Comparison of ENCODE assay signal across 8 cellular contexts in genomic region chr1:209648931-209649776, GRCh38. TPM values are rescaled to one million over a fixed set of nuclear protein-coding genes. Genes with fewer than 3 reads are reported as not detected.
DNase-seq lines count a peak whose midpoint lies in the region; ATAC-seq and TF ChIP-seq lines count a peak whose summit lies in the region.

No MANE protein-coding gene starts in this region.

- peak; percentile 79 for DNase-seq in HT-29 (ENCODE audit: low spot score)
- peak; percentile 92 for DNase-seq in amniotic epithelial cell (ENCODE audit: low read depth)
- DNase-seq in left lung: no peak
- no peak for DNase-seq in retina
- DNase-seq in MM.1S: no peak
- DNase-seq in stimulated activated CD4-positive, alpha-beta T cell treated with anti-CD3 and anti-CD28 coated beads, Interleukin-2, amount 100 ng/mL, for 24 hours: no peak

- H3F3A ChIP-seq in MM.1S (ENCODE audit: insufficient read depth, low read length): no peaks in the 10 kb centered on the region

- peaks cover 44 to 86% of the 10 kb centered on the region in 2 donors for H3K4me1 ChIP-seq in left lung
- H3K4me1 ChIP-seq in MM.1S (ENCODE audit: low read length): peaks cover 30% of the 10 kb centered on the region

- H3K79me2 ChIP-seq in MM.1S (ENCODE audit: low read length): no peaks in the 10 kb centered on the region

- peak; percentile 8 for ATAC-seq in left lung
- no peak for ATAC-seq in GM18502 (IDR thresholded peaks at IDR 0.05; ENCODE audit: poor library complexity, unreplicated experiment)

- H4K20me1 ChIP-seq in MM.1S (ENCODE audit: insufficient read depth, low read length): no peaks in the 10 kb centered on the region

- H3K27ac ChIP-seq in 22Rv1 (peak overlapping the region; percentile 6; the same call in 1 of the 2 replicates), left lung (peak overlapping the region; percentile 50 to 85), MM.1S (ENCODE audit: low read length) (no peak overlapping the region)

- no peak overlapping the region for H3K9ac ChIP-seq in MM.1S (ENCODE audit: low read length)

- H3K9me3 ChIP-seq in left lung (no peaks in the 10 kb centered on the region), MM.1S (replicated peaks; ENCODE audit: insufficient read depth, low read length) (no peaks in the 10 kb centered on the region)

- H3K4me3 ChIP-seq in left lung: peak overlapping the region in 1 of 2 donors; percentile 10
- H3K4me3 ChIP-seq in MM.1S (ENCODE audit: low read length): no peak overlapping the region

- no peak overlapping the region for H3K4me2 ChIP-seq in MM.1S (ENCODE audit: low read depth, low read length)

- H3K36me3 ChIP-seq in left lung: no peaks in the 10 kb centered on the region
- no peaks in the 10 kb centered on the region for H3K36me3 ChIP-seq in MM.1S (replicated peaks; ENCODE audit: insufficient read depth, low read length)

- intact Hi-C loops in left lung (cut with DNase I): no loop called here

- TF ChIP-seq CTCF in 22Rv1 (IDR thresholded peaks at IDR 0.05): no peak
- TF ChIP-seq CTCF in left lung (IDR thresholded peaks at IDR 0.05): no peak
- TF ChIP-seq CTCF in MM.1S (IDR thresholded peaks at IDR 0.05; ENCODE audit: low read length): no peak

- no peaks in the 10 kb centered on the region for H3K9me2 ChIP-seq in MM.1S (replicated peaks; ENCODE audit: insufficient read depth, low read length)

- H3K27me3 ChIP-seq in left lung (no peaks in the 10 kb centered on the region), MM.1S (replicated peaks; ENCODE audit: insufficient read depth, low read length) (no peaks in the 10 kb centered on the region)

- H2AFZ ChIP-seq in MM.1S (ENCODE audit: low read length): no peak overlapping the region

RNA-seq across cellular contexts. Expression of gene LAMB3, which starts 3.1 kb away (rescaled TPM):
- 109 and 120 TPM in 2 replicates for total RNA-seq in HT-29 (2014; rRNA removed; shearing (Covaris generic))
- 100 to 1,000 TPM in 1 of 2 donors, 10 to 100 TPM in 1; 64.1 to 126 TPM for total RNA-seq in left lung

RNA-seq across cellular contexts. Expression of gene G0S2, which starts 26.1 kb away (rescaled TPM):
- total RNA-seq in HT-29 (2014; rRNA removed; shearing (Covaris generic)): 3.2 TPM in 2 replicates
- 10 to 100 TPM; 10.6 to 89.1 TPM for total RNA-seq in left lung

RNA-seq across cellular contexts. Expression of gene HSD11B1, which starts 55.5 kb away (rescaled TPM):
- total RNA-seq in HT-29 (2014; rRNA removed; shearing (Covaris generic)): not detected in 2 replicates
- total RNA-seq in left lung: 10 to 100 TPM in 1 of 2 donors, 1 to 10 TPM in 1; 8.1 to 30.7 TPM

Comparison
In these comparisons a context has a peak if more than half of its experiments do, and no peak if none do; other contexts are left out.
1. DNase-seq: peak in HT-29 (single experiment) and amniotic epithelial cell (single experiment); none in left lung (0 of 2), retina (single experiment), MM.1S (single experiment) and stimulated activated CD4-positive, alpha-beta T cell treated with anti-CD3 and anti-CD28 coated beads, Interleukin-2, amount 100 ng/mL, for 24 hours (0 of 2).